ENCODE assay signal across 9 cellular contexts in the genomic region with DNA sequence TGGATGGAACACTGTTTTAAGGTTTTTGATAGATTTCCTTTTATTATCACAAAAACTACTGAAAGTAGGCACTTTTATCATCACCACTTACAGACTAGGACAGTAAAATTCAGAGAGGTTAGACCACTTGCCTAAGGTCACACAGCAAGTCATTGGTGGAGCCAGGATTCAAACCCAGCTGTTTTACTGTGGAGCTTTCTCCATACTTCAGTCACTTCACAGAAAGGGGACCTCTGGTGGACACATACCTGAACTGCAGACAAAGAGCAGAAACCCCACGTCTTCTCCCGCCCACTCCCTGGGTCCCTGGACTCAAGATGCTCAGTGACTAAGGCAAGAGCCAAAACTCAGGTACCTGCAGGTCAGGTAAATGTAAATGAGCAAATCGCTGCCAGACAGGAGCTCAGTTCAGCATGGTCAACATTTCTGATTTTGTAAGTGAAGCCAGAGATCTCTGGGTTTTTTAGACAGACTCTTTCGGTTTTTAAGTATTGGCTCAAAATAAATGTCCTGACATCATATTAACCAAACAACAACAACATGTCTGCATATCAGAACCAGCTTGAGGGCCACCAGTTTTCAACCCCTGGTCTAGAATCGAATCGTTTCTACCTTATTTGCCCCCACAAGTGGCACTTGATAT.
DNase-seq lines count a peak whose midpoint lies in the region; ATAC-seq and TF ChIP-seq lines count a peak whose summit lies in the region.
"Had no signal": no experiment of that assay in that cellular context is flagged by ENCODE, and none has a peak within 500 bp of the region (broad histone marks: within the 10 kb centered on the region; RNA-seq: fewer than 3 reads in every experiment).

No MANE protein-coding gene starts in this region.

- POLR2A ChIA-PET in A673 (lab: Charles Lee; ENCODE audit: low non-redundant PET): no interaction called here
- POLR2A ChIA-PET in activated CD8-positive, alpha-beta T cell treated with anti-CD3 and anti-CD28 coated beads, Interleukin-2, amount 10 ng/mL, durations not matched to agents 7 days and 5 days (lab: Charles Lee): no interaction called here

- H2BK12ac ChIP-seq in trophoblast cell (ENCODE audit: low read length): no peak overlapping the region

- no peaks in the 10 kb centered on the region for H3K36me3 Mint-ChIP-seq in activated CD8-positive, alpha-beta T cell treated with anti-CD3 and anti-CD28 coated beads, Interleukin-2, amount 10 ng/mL, durations not matched to agents 7 days and 5 days (ENCODE audit: low read depth)
- H3K36me3 Mint-ChIP-seq: immature natural killer cell had no signal

- H3K27me3 ChIP-seq in A673 (replicated peaks; ENCODE audit: insufficient read depth, low read depth, low read length, poor library complexity): no peaks in the 10 kb centered on the region
- H3K27me3 ChIP-seq in esophagus muscularis mucosa: peaks cover 0 to 32% (median 0%) of the 10 kb centered on the region in 4 donors
- no peaks in the 10 kb centered on the region for H3K27me3 ChIP-seq in trophoblast cell (ENCODE audit: insufficient read depth, low read length)

- no peak overlapping the region for H2BK120ac ChIP-seq in trophoblast cell (ENCODE audit: insufficient read depth, low read length, poor library complexity)

- TF ChIP-seq POLR2A in esophagus muscularis mucosa (IDR thresholded peaks at IDR 0.05; ENCODE audit: low read depth): no peak

- no peaks in the 10 kb centered on the region for H3K4me1 ChIP-seq in A673 (ENCODE audit: insufficient read depth, low read length, poor library complexity, severe bottlenecking)
- H3K4me1 ChIP-seq in esophagus muscularis mucosa: no peaks in the 10 kb centered on the region
- H3K4me1 ChIP-seq in trophoblast cell (ENCODE audit: control insufficient read depth in 1 of 2, insufficient read depth in 2 of 2, low read length in 2 of 2): no peaks in the 10 kb centered on the region

- H3K4me3 ChIP-seq in A673 (ENCODE audit: low read depth, low read length, poor library complexity, severe bottlenecking) (no peak overlapping the region), GM12875 (ENCODE audit: low read depth, low read length) (no peak overlapping the region), esophagus muscularis mucosa (no peak overlapping the region), trophoblast cell (ENCODE audit: low read depth, low read length) (no peak overlapping the region)

- no peaks in the 10 kb centered on the region for H3K4me1 Mint-ChIP-seq in activated CD8-positive, alpha-beta T cell treated with anti-CD3 and anti-CD28 coated beads, Interleukin-2, amount 10 ng/mL, durations not matched to agents 7 days and 5 days (ENCODE audit: low read depth)
- H3K4me1 Mint-ChIP-seq: immature natural killer cell had no signal

- no peaks in the 10 kb centered on the region for H3K9me3 ChIP-seq in A673 (ENCODE audit: low read depth, low read length, poor library complexity, severe bottlenecking)
- peaks cover 0 to 13% (median 0%) of the 10 kb centered on the region in 4 donors for H3K9me3 ChIP-seq in esophagus muscularis mucosa
- no peaks in the 10 kb centered on the region for H3K9me3 ChIP-seq in trophoblast cell (ENCODE audit: insufficient read depth, low read depth, low read length)

- no peak overlapping the region for H3K27ac Mint-ChIP-seq in activated CD8-positive, alpha-beta T cell treated with anti-CD3 and anti-CD28 coated beads, Interleukin-2, amount 10 ng/mL, durations not matched to agents 7 days and 5 days
- H3K27ac Mint-ChIP-seq: immature natural killer cell had no signal

- no peaks in the 10 kb centered on the region for H3K27me3 Mint-ChIP-seq in activated CD8-positive, alpha-beta T cell treated with anti-CD3 and anti-CD28 coated beads, Interleukin-2, amount 10 ng/mL, durations not matched to agents 7 days and 5 days (ENCODE audit: low read depth)

- no peak overlapping the region for H3K23ac ChIP-seq in trophoblast cell (ENCODE audit: low read length)

- BruUV-seq in A673 (replicated peaks; lab: Mats Ljungman, UMichigan): no TSS peak

- H3K9me3 Mint-ChIP-seq in activated CD8-positive, alpha-beta T cell treated with anti-CD3 and anti-CD28 coated beads, Interleukin-2, amount 10 ng/mL, durations not matched to agents 7 days and 5 days (ENCODE audit: insufficient read depth): no peaks in the 10 kb centered on the region

- TF ChIP-seq EP300 in esophagus muscularis mucosa (IDR thresholded peaks at IDR 0.05): no peak

- no peak overlapping the region for H4K12ac ChIP-seq in trophoblast cell (ENCODE audit: low read depth, low read length)

- no peaks in the 10 kb centered on the region for H3K79me2 ChIP-seq in trophoblast cell (ENCODE audit: control insufficient read depth, insufficient read depth, low read length, poor library complexity)

- H3K14ac ChIP-seq in trophoblast cell (ENCODE audit: low read length): no peak overlapping the region

- no peak overlapping the region for H3K4me3 Mint-ChIP-seq in activated CD8-positive, alpha-beta T cell treated with anti-CD3 and anti-CD28 coated beads, Interleukin-2, amount 10 ng/mL, durations not matched to agents 7 days and 5 days
- H3K4me3 Mint-ChIP-seq: immature natural killer cell had no signal

- H3K79me1 ChIP-seq in trophoblast cell (ENCODE audit: low read length): no peaks in the 10 kb centered on the region

- intact Hi-C loops in A673 (cut with micrococcal nuclease; ENCODE audit: unreplicated experiment): no loop called here
- intact Hi-C loops in esophagus muscularis mucosa (cut with DNase I): no loop called here

- no peak overlapping the region for H3K4ac ChIP-seq in trophoblast cell (ENCODE audit: low read depth, low read length)

- H2AK5ac ChIP-seq in trophoblast cell (ENCODE audit: low read length): no peak overlapping the region

- H3K4me2 ChIP-seq in trophoblast cell (ENCODE audit: low read length): no peak overlapping the region

- H2BK5ac ChIP-seq in trophoblast cell (ENCODE audit: low read depth, low read length, poor library complexity): no peak overlapping the region

- CTCF ChIA-PET in A673 (lab: Charles Lee): interaction anchor here (0.7 to 2.0 kb wide), 3 partner anchors 8 to 491 kb away, joined by 3 to 5 read pairs (median 4); no protein-coding TSS in a partner anchor
- CTCF ChIA-PET in activated CD8-positive, alpha-beta T cell treated with anti-CD3 and anti-CD28 coated beads, Interleukin-2, amount 10 ng/mL, durations not matched to agents 7 days and 5 days (lab: Charles Lee): interaction anchor here (0.7 to 3.2 kb wide), 14 partner anchors 8 to 490 kb away, joined by 3 to 23 read pairs (median 4); no protein-coding TSS in a partner anchor

- H2AFZ ChIP-seq in trophoblast cell (ENCODE audit: insufficient read depth, low read length, poor library complexity): no peak overlapping the region

- no peaks in the 10 kb centered on the region for H3K36me3 ChIP-seq in A673 (ENCODE audit: insufficient read depth, low read length, poor library complexity, severe bottlenecking)
- H3K36me3 ChIP-seq in esophagus muscularis mucosa: no peaks in the 10 kb centered on the region
- no peaks in the 10 kb centered on the region for H3K36me3 ChIP-seq in trophoblast cell (ENCODE audit: control insufficient read depth in 1 of 2, insufficient read depth in 2 of 2, low read length in 2 of 2)

- no peak overlapping the region for H3K18ac ChIP-seq in trophoblast cell (ENCODE audit: low read length)

- no peak overlapping the region for H4K91ac ChIP-seq in trophoblast cell (ENCODE audit: low read depth, low read length)

- no peak overlapping the region for H3K9ac ChIP-seq in trophoblast cell (ENCODE audit: low read length)

- TF ChIP-seq CTCF in A673 (conservative IDR thresholded peaks at IDR 0.05; ENCODE audit: low read depth, low read length): peak; percentile 61
- peak; percentile 74 for TF ChIP-seq CTCF in GM12875 (IDR thresholded peaks at IDR 0.05; ENCODE audit: borderline replicate concordance, insufficient read depth, low read depth, low read length)
- TF ChIP-seq CTCF in esophagus muscularis mucosa (IDR thresholded peaks at IDR 0.05): peak; percentile 32 to 54 (median 39)

- WGBS in esophagus muscularis mucosa: 54% methylated on average over 6 of the region's 6 CpGs
- WGBS in trophoblast cell (ENCODE audit: extremely low coverage, insufficient coverage, insufficient read length): no CpG with 5 or more reads among the region's 6 CpGs

- H3K27ac ChIP-seq in A673 (ENCODE audit: low read depth, low read length, poor library complexity, severe bottlenecking) (no peak overlapping the region), esophagus muscularis mucosa (replicated peaks in 1 of 4) (no peak overlapping the region), trophoblast cell (ENCODE audit: low read depth, low read length) (no peak overlapping the region)

- DNase-seq in A673 (ENCODE audit: low spot score) (peak; percentile 64), NCI-H345 treated with DMSO at 0.1 percent for 48 hours (lab: John Stamatoyannopoulos, UW; ENCODE audit: unreplicated experiment) (peak; percentile 8), esophagus muscularis mucosa (ENCODE audit: extremely low spot score) (no peak), trophoblast cell (peak; percentile 55 to 74)
- peak; percentile 64 for DNase-seq in activated CD8-positive, alpha-beta T cell treated with anti-CD3 and anti-CD28 coated beads, Interleukin-2, amount 10 ng/mL, durations not matched to agents 7 days and 5 days

- peak; percentile 44 for ATAC-seq in activated CD8-positive, alpha-beta T cell treated with anti-CD3 and anti-CD28 coated beads, Interleukin-2, amount 10 ng/mL, durations not matched to agents 7 days and 5 days
- ATAC-seq in HG03565 (IDR thresholded peaks at IDR 0.05; ENCODE audit: unreplicated experiment): no peak
- ATAC-seq in HG03469 (IDR thresholded peaks at IDR 0.05; ENCODE audit: unreplicated experiment): no peak

- H4K8ac ChIP-seq in trophoblast cell (ENCODE audit: low read depth, low read length): no peak overlapping the region
